21 cellular contexts compared by ENCODE assay signal in the genomic region with DNA sequence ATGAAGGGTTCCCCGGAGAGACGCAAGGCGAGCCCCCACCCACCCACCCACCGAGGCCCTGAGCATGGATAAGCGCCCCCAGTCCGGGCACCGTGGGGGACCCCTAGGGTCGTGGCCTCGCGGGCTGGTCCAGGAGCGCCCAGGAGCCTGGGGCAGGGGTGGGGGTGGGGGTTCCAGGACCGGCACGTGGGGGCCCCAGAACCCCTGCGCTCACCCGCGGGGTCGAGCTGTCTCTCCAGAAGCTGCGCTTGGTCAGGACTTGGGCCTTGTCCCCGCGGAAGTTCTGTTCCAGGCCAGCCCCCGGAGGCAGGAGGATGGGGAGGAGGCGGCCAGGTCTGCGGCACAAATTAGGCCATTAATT. TPM values are rescaled to one million over a fixed set of nuclear protein-coding genes. Genes with fewer than 3 reads are reported as not detected.
DNase-seq lines count a peak whose midpoint lies in the region; ATAC-seq and TF ChIP-seq lines count a peak whose summit lies in the region.
"Had no signal": no experiment of that assay in that cellular context is flagged by ENCODE, and none has a peak within 500 bp of the region (broad histone marks: within the 10 kb centered on the region; RNA-seq: fewer than 3 reads in every experiment).

No MANE protein-coding gene starts in this region.

- intact Hi-C loops in heart left ventricle (cut with DNase I) (no loop called here), lower leg skin (cut with DNase I; ENCODE audit: low total_unique reads) (no loop called here)

- H3K9me3 ChIP-seq in right atrium auricular region (no peaks in the 10 kb centered on the region), heart left ventricle (no peaks in the 10 kb centered on the region), NT2/D1 (ENCODE audit: insufficient read depth, low read length) (no peaks in the 10 kb centered on the region)

- H3K4me3 ChIP-seq in right atrium auricular region (no peak overlapping the region), heart left ventricle (no peak overlapping the region), NT2/D1 (ENCODE audit: insufficient read length, low read depth) (peak overlapping the region; percentile 15), lower leg skin (ENCODE audit: low read depth, poor library complexity, severe bottlenecking) (no peak overlapping the region)

- TF ChIP-seq POLR2A in heart left ventricle (IDR thresholded peaks at IDR 0.05) (no peak), lower leg skin (IDR thresholded peaks at IDR 0.05) (no peak)

- H3K27me3 ChIP-seq in right atrium auricular region, result peaks cover 0 to 19% of the 10 kb centered on the region in 2 donors
- peaks cover 6 to 73% (median 39%) of the 10 kb centered on the region in 9 donors for H3K27me3 ChIP-seq in heart left ventricle
- H3K27me3 ChIP-seq in NT2/D1 (ENCODE audit: insufficient read depth, insufficient read length), result peaks cover 77% of the 10 kb centered on the region

- no peak for ATAC-seq in heart left ventricle
- ATAC-seq: PC-3 had no signal

- 2 to 6% (median 3%) methylated on average over 11 to 23 of the region's 23 CpGs for WGBS in heart left ventricle, 4 donors
- WGBS in lower leg skin, 2 donors, result 6 to 11% methylated on average over 6 to 16 of the region's 23 CpGs

- H3K9ac ChIP-seq in NT2/D1 (ENCODE audit: insufficient read length, low read depth), result peak overlapping the region; percentile 42

- no peak overlapping the region for H3K27ac ChIP-seq in right atrium auricular region
- no peak overlapping the region for H3K27ac ChIP-seq in heart left ventricle

- no peak for TF ChIP-seq CTCF in right atrium auricular region (IDR thresholded peaks at IDR 0.05)
- no peak for TF ChIP-seq CTCF in heart left ventricle (IDR thresholded peaks at IDR 0.05)
- TF ChIP-seq CTCF in lower leg skin (IDR thresholded peaks at IDR 0.05), result no peak

- DNase-seq in right atrium auricular region (ENCODE audit: low spot score), result peak; percentile 30
- no peak for DNase-seq in heart left ventricle
- no peak for DNase-seq in NT2/D1 (ENCODE audit: low read depth, low spot score)
- peak; percentile 1 to 28 for DNase-seq in lower leg skin (ENCODE audit: low spot score in 2 of 2)
- DNase-seq in hippocampal formation (lab: John Stamatoyannopoulos, UW), result no peak
- DNase-seq in stimulated activated CD4-positive, alpha-beta T cell treated with anti-CD3 and anti-CD28 coated beads, Interleukin-12 subunit alpha, Interleukin-12 subunit beta, amount 100 ng/mL, for 4 hours, result no peak
- DNase-seq in NOMO-1 (lab: John Stamatoyannopoulos, UW; ENCODE audit: unreplicated experiment in 2 of 2), result no peak
- DNase-seq: DMS79, GOT3, KBM-7, MM.1S, NCI-H1048, NCI-H1417 treated with DMSO at 0.1 percent for 48 hours, NCI-H187, NCI-H446 treated with DMSO at 0.1 percent for 48 hours, NCI-H526 treated with DMSO at 0.1 percent for 48 hours, PC-3, Right ventricle myocardium superior had no signal

- no peaks in the 10 kb centered on the region for H3K36me3 ChIP-seq in right atrium auricular region
- H3K36me3 ChIP-seq in heart left ventricle, result no peaks in the 10 kb centered on the region
- H3K36me3 ChIP-seq in NT2/D1 (ENCODE audit: insufficient read depth, insufficient read length, low read length), result no peaks in the 10 kb centered on the region

- H3K4me1 ChIP-seq in right atrium auricular region, result peaks cover 0 to 9% of the 10 kb centered on the region in 2 donors
- peaks cover 0 to 11% (median 0%) of the 10 kb centered on the region in 12 donors for H3K4me1 ChIP-seq in heart left ventricle
- peaks cover 6% of the 10 kb centered on the region for H3K4me1 ChIP-seq in NT2/D1 (ENCODE audit: insufficient read depth, insufficient read length)

RNA-seq across cellular contexts. Expression of a gene that starts 11.2 kb away (rescaled TPM):
- total RNA-seq in right atrium auricular region (not detected), heart left ventricle (not detected), lower leg skin (1 to 10 TPM in 1 of 4 donors, under 1 TPM in 1, not detected in 2; 0.54 to 2.4 TPM)
- not detected for polyA plus RNA-seq in heart left ventricle
- total RNA-seq: A172, PC-3, Right ventricle myocardium superior, RPMI7951 had no signal
- polyA plus RNA-seq: CD14-positive monocyte had no signal

Comparison
In these comparisons a context has a peak if more than half of its experiments do, and no peak if none do; other contexts are left out.
1. DNase-seq: peak in right atrium auricular region (single experiment) and lower leg skin (2 of 2); none in heart left ventricle (0 of 5), NT2/D1 (single experiment), hippocampal formation (0 of 2), stimulated activated CD4-positive, alpha-beta T cell treated with anti-CD3 and anti-CD28 coated beads, Interleukin-12 subunit alpha, Interleukin-12 subunit beta, amount 100 ng/mL, for 4 hours (single experiment) and NOMO-1 (0 of 2).